Comparison of ENCODE assay signal across 20 cellular contexts in the genomic region with DNA sequence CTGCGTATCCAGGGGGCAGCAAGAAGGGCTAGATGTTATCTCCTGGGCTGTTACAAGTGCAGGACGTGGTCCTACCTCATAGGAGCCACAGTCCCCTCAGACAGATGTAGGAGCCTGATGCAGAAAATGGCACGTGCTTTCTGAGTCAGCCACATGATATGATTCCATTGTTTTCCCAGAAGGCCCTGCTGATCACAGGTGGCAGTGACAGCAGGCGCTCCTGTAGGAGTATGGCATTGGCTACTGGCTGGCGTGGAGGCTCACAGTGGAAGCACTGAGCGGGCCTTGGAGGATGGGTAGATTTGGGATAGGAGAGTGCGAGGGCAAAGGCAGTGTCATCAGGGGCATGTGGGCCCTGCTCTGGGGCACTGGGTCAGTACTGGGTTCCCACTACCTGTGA. TPM values are rescaled to one million over a fixed set of nuclear protein-coding genes. Genes with fewer than 3 reads are reported as not detected.
DNase-seq lines count a peak whose midpoint lies in the region; ATAC-seq and TF ChIP-seq lines count a peak whose summit lies in the region.
"Had no signal": no experiment of that assay in that cellular context is flagged by ENCODE, and none has a peak within 500 bp of the region (broad histone marks: within the 10 kb centered on the region; RNA-seq: fewer than 3 reads in every experiment).

No MANE protein-coding gene starts in this region.

- peaks cover 60% of the 10 kb centered on the region for H3K4me1 Mint-ChIP-seq in activated naive CD4-positive, alpha-beta T cell treated with anti-CD3 and anti-CD28 coated beads, Interleukin-2, amount 50 U/mL, for 24 hours
- peaks cover 61% of the 10 kb centered on the region for H3K4me1 Mint-ChIP-seq in stimulated activated effector memory CD8-positive, alpha-beta T cell treated with anti-CD3 and anti-CD28 coated beads, Interleukin-12 subunit alpha, Interleukin-12 subunit beta, amount 100 ng/mL, for 72 hours
- H3K4me1 Mint-ChIP-seq: nephron had no signal

- peak overlapping the region; percentile 72 for H3K27ac Mint-ChIP-seq in activated naive CD4-positive, alpha-beta T cell treated with anti-CD3 and anti-CD28 coated beads, Interleukin-2, amount 50 U/mL, for 24 hours
- H3K27ac Mint-ChIP-seq in stimulated activated effector memory CD8-positive, alpha-beta T cell treated with anti-CD3 and anti-CD28 coated beads, Interleukin-12 subunit alpha, Interleukin-12 subunit beta, amount 100 ng/mL, for 72 hours = peak overlapping the region; percentile 37
- H3K27ac Mint-ChIP-seq: nephron had no signal

- no peaks in the 10 kb centered on the region for H3K9me3 Mint-ChIP-seq in activated naive CD4-positive, alpha-beta T cell treated with anti-CD3 and anti-CD28 coated beads, Interleukin-2, amount 50 U/mL, for 24 hours
- no peaks in the 10 kb centered on the region for H3K9me3 Mint-ChIP-seq in stimulated activated effector memory CD8-positive, alpha-beta T cell treated with anti-CD3 and anti-CD28 coated beads, Interleukin-12 subunit alpha, Interleukin-12 subunit beta, amount 100 ng/mL, for 72 hours
- H3K9me3 Mint-ChIP-seq: nephron had no signal

- H3K36me3 Mint-ChIP-seq in activated naive CD4-positive, alpha-beta T cell treated with anti-CD3 and anti-CD28 coated beads, Interleukin-2, amount 50 U/mL, for 24 hours = peaks cover 21% of the 10 kb centered on the region
- peaks cover 88% of the 10 kb centered on the region for H3K36me3 Mint-ChIP-seq in stimulated activated effector memory CD8-positive, alpha-beta T cell treated with anti-CD3 and anti-CD28 coated beads, Interleukin-12 subunit alpha, Interleukin-12 subunit beta, amount 100 ng/mL, for 72 hours

- peak overlapping the region; percentile 75 to 80 for H3K27ac ChIP-seq in ascending aorta
- H3K27ac ChIP-seq in Karpas-422 (ENCODE audit: low read length) = no peak overlapping the region
- H3K27ac ChIP-seq: BLaER1, breast epithelium, lower lobe of right lung, ovary, SJCRH30 had no signal

- H3K27me3 ChIP-seq in H7 (ENCODE audit: control insufficient read depth, insufficient read depth, low read length) (no peaks in the 10 kb centered on the region), ascending aorta (no peaks in the 10 kb centered on the region), Karpas-422 (ENCODE audit: low read length) (no peaks in the 10 kb centered on the region)
- H3K27me3 ChIP-seq: BLaER1, breast epithelium, ovary, SJCRH30 had no signal

- intact Hi-C loops in ascending aorta (cut with DNase I) = no loop called here

- H3K36me3 ChIP-seq in H7 (replicated peaks; ENCODE audit: control insufficient read depth, insufficient read depth, low read length) (peaks cover 6% of the 10 kb centered on the region), ascending aorta (peaks cover 42 to 64% of the 10 kb centered on the region in 2 donors), Karpas-422 (ENCODE audit: insufficient read depth, low read length) (peaks cover under 1% of the 10 kb centered on the region; the same call in 1 of the 2 replicates)
- H3K36me3 ChIP-seq: breast epithelium, ovary had no signal

- H3K9ac ChIP-seq in Karpas-422 (ENCODE audit: low read length) = no peak overlapping the region
- H3K9ac ChIP-seq: BLaER1 had no signal

- H3K27me3 Mint-ChIP-seq in activated naive CD4-positive, alpha-beta T cell treated with anti-CD3 and anti-CD28 coated beads, Interleukin-2, amount 50 U/mL, for 24 hours = no peaks in the 10 kb centered on the region

- no peak for ATAC-seq in stimulated activated effector memory CD8-positive, alpha-beta T cell treated with anti-CD3 and anti-CD28 coated beads, Interleukin-12 subunit alpha, Interleukin-12 subunit beta, amount 100 ng/mL, for 72 hours
- ATAC-seq in HG03097 (IDR thresholded peaks at IDR 0.05; ENCODE audit: low FRiP score, unreplicated experiment) = no peak
- ATAC-seq: lower lobe of right lung had no signal

- H3K4me2 ChIP-seq in Karpas-422 (ENCODE audit: low read depth, low read length, poor library complexity, severe bottlenecking) = no peak overlapping the region
- H3K4me2 ChIP-seq: BLaER1 had no signal

- DNase-seq in activated naive CD4-positive, alpha-beta T cell treated with anti-CD3 and anti-CD28 coated beads, Interleukin-2, amount 50 U/mL, for 16 hours = no peak
- DNase-seq in H7 (peak; percentile 19), ascending aorta (ENCODE audit: low spot score in 2 of 2) (no peak), pons (ENCODE audit: low spot score) (no peak), Karpas-422 (no peak)
- no peak for DNase-seq in stimulated activated effector memory CD8-positive, alpha-beta T cell treated with anti-CD3 and anti-CD28 coated beads, Interleukin-12 subunit alpha, Interleukin-12 subunit beta, amount 100 ng/mL, for 72 hours (ENCODE audit: low spot score in 2 of 2)
- DNase-seq: effector memory CD4-positive, alpha-beta T cell; KG1; lower lobe of right lung; NCI-H1417; NCI-H2081 treated with DMSO at 0.1 percent for 48 hours; NCI-H446 treated with DMSO at 0.1 percent for 48 hours; NCI-H82; ovary; SJCRH30 had no signal

- H2AFZ ChIP-seq in Karpas-422 (ENCODE audit: low read length) = no peak overlapping the region

- H3K9me3 ChIP-seq in ascending aorta (no peaks in the 10 kb centered on the region), Karpas-422 (ENCODE audit: low read length) (no peaks in the 10 kb centered on the region)
- H3K9me3 ChIP-seq: BLaER1, breast epithelium, lower lobe of right lung, ovary, SJCRH30 had no signal

- H3K79me2 ChIP-seq in Karpas-422 (ENCODE audit: low read length) = no peaks in the 10 kb centered on the region

- no peak overlapping the region for H3K4me3 Mint-ChIP-seq in activated naive CD4-positive, alpha-beta T cell treated with anti-CD3 and anti-CD28 coated beads, Interleukin-2, amount 50 U/mL, for 24 hours
- H3K4me3 Mint-ChIP-seq in stimulated activated effector memory CD8-positive, alpha-beta T cell treated with anti-CD3 and anti-CD28 coated beads, Interleukin-12 subunit alpha, Interleukin-12 subunit beta, amount 100 ng/mL, for 72 hours = no peak overlapping the region
- H3K4me3 Mint-ChIP-seq: nephron had no signal

- H4K20me1 ChIP-seq in Karpas-422 (ENCODE audit: insufficient read depth, low read depth, low read length) = no peaks in the 10 kb centered on the region
- H4K20me1 ChIP-seq: BLaER1 had no signal

- H3K9me2 ChIP-seq in Karpas-422 (replicated peaks; ENCODE audit: insufficient read depth, low read length) = no peaks in the 10 kb centered on the region

- H3K4me1 ChIP-seq in ascending aorta (peaks cover 10 to 20% of the 10 kb centered on the region in 2 donors), Karpas-422 (ENCODE audit: low read length) (no peaks in the 10 kb centered on the region)
- H3K4me1 ChIP-seq: breast epithelium, lower lobe of right lung, SJCRH30 had no signal

- no peak for TF ChIP-seq CTCF in ascending aorta (IDR thresholded peaks at IDR 0.05)

- no peak overlapping the region for H3K4me3 ChIP-seq in H7 (ENCODE audit: insufficient read depth, low read depth, low read length)
- H3K4me3 ChIP-seq in ascending aorta = no peak overlapping the region
- H3K4me3 ChIP-seq in Karpas-422 (ENCODE audit: low read length) = no peak overlapping the region
- H3K4me3 ChIP-seq: BLaER1, breast epithelium, lower lobe of right lung, ovary, SJCRH30 had no signal

RNA-seq across cellular contexts. Expression of a gene that starts 21.9 kb away (rescaled TPM):
- total RNA-seq in H7 (2014; rRNA removed; shearing (Covaris generic)) = 15.8 and 16.3 TPM in 2 replicates
- total RNA-seq in ascending aorta = 34.0 TPM
- total RNA-seq in Karpas-422 (2014; rRNA removed; shearing (Covaris generic); ENCODE audit: low replicate concordance) = 11.7 and 40.3 TPM in 2 replicates

RNA-seq across cellular contexts. Expression of a gene that starts 22.1 kb away (rescaled TPM):
- total RNA-seq in H7 (2014; rRNA removed; shearing (Covaris generic)) = 39.7 and 47.0 TPM in 2 replicates
- total RNA-seq in ascending aorta = 19.2 TPM
- total RNA-seq in Karpas-422 (2014; rRNA removed; shearing (Covaris generic); ENCODE audit: low replicate concordance) = 59.7 and 66.9 TPM in 2 replicates

RNA-seq across cellular contexts. Expression of a gene that starts 33.3 kb away (rescaled TPM):
- 22.9 and 27.1 TPM in 2 replicates for total RNA-seq in H7 (2014; rRNA removed; shearing (Covaris generic))
- total RNA-seq in ascending aorta = 67.7 TPM
- 41.7 and 53.1 TPM in 2 replicates for total RNA-seq in Karpas-422 (2014; rRNA removed; shearing (Covaris generic); ENCODE audit: low replicate concordance)

RNA-seq across cellular contexts. Expression of a gene that starts 54.2 kb away (rescaled TPM):
- total RNA-seq in H7 (2014; rRNA removed; shearing (Covaris generic)) = 17.9 and 18.2 TPM in 2 replicates
- total RNA-seq in ascending aorta = 51.7 TPM
- total RNA-seq in Karpas-422 (2014; rRNA removed; shearing (Covaris generic); ENCODE audit: low replicate concordance) = 10.5 and 14.2 TPM in 2 replicates
